1 cellular context compared by ENCODE assay signal in the genomic region with DNA sequence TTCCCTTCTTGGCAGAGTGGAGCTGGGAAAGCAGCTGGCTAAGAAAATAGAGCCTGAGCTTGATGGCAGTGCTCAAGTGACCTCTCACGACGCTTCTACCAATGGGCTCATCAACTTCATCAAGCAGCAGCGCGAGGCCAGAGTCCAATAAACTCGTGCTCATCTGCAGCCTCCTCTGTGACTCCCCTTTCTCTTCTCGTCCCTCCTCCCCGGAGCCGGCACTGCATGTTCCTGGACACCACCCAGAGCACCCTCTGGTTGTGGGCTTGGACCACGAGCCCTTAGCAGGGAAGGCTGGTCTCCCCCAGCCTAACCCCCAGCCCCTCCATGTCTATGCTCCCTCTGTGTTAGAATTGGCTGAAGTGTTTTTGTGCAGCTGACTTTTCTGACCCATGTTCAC.
TF ChIP-seq lines count a peak whose summit lies in the region.

No MANE protein-coding gene starts in this region.

TF ChIP-seq in GM12878, 131 proteins besides CTCF, POLR2A, EP300 and RAD21:
- TF ChIP-seq MXI1 (IDR thresholded peaks at IDR 0.05; ENCODE audit: low read depth, low read length) (no peak), HCFC1 (IDR thresholded peaks at IDR 0.05; ENCODE audit: low read length) (no peak), TAF1 (IDR thresholded peaks at IDR 0.05; ENCODE audit: borderline replicate concordance, low read depth, low read length) (no peak)
- TF ChIP-seq, protein P1, sequence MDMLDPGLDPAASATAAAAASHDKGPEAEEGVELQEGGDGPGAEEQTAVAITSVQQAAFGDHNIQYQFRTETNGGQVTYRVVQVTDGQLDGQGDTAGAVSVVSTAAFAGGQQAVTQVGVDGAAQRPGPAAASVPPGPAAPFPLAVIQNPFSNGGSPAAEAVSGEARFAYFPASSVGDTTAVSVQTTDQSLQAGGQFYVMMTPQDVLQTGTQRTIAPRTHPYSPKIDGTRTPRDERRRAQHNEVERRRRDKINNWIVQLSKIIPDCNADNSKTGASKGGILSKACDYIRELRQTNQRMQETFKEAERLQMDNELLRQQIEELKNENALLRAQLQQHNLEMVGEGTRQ (IDR thresholded peaks at IDR 0.05; ENCODE audit: borderline replicate concordance, low read depth, low read length), result no peak
